Comparison of ENCODE assay signal across 20 cellular contexts in the genomic region with DNA sequence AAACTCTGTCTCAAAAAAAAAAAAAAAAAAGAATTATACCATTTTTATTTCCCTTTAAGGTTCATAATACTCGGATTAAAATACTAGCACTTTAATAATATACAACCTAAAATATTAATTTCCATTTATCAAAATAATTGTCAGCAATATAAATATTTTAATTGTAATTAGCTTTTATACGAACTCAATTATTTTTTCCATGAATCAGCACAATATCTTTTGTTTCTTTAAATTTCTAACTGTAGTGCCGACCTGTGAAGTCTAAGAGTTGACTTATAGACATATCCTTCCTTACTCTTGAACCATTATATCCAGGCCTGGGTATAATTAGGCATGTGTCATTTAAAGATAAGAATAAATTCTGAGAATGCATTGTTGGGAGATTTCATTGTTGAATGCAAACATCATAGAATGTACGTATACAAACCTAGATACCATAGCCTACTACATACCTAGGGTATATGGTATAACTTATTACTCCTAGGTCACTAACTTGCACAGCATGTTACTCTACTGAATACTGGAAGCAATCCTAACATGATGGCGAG.
A peak's percentile ranks its signal among the peaks of the same experiment; 100 is the strongest.
DNase-seq lines count a peak whose midpoint lies in the region; ATAC-seq, FAIRE-seq and TF ChIP-seq lines count a peak whose summit lies in the region.
"Had no signal": no experiment of that assay in that cellular context is flagged by ENCODE, and none has a peak within 500 bp of the region (broad histone marks: within the 10 kb centered on the region; RNA-seq: fewer than 3 reads in every experiment).

No MANE protein-coding gene starts in this region.

- no peak for TF ChIP-seq EP300 in HepG2 (IDR thresholded peaks at IDR 0.05; ENCODE audit: low read depth in 2 of 2, low read length in 2 of 2)
- TF ChIP-seq EP300 in HepG2 (CRISPR knock-in tag; IDR thresholded peaks at IDR 0.05; ENCODE audit: borderline replicate concordance) = no peak
- no peak for TF ChIP-seq EP300 in GM12878 (IDR thresholded peaks at IDR 0.05; ENCODE audit: borderline replicate concordance in 1 of 2, control insufficient read depth in 1 of 2, low read depth in 2 of 2, low read length in 2 of 2)

- H3K79me2 ChIP-seq in HepG2 (ENCODE audit: insufficient read depth, low read length) (no peaks in the 10 kb centered on the region), GM12878 (ENCODE audit: control insufficient read depth, insufficient read depth, low read length) (no peaks in the 10 kb centered on the region)

- H3K4me1 ChIP-seq in HepG2 (ENCODE audit: insufficient read depth, low read length) (no peaks in the 10 kb centered on the region), right lobe of liver (no peaks in the 10 kb centered on the region), GM12878 (ENCODE audit: control insufficient read depth, insufficient read depth, low read length) (no peaks in the 10 kb centered on the region), left ventricle myocardium inferior (no peaks in the 10 kb centered on the region)
- H3K4me1 ChIP-seq: BLaER1 treated with 17β-estradiol and CSF1 and Interleukin-3, amounts not matched to agents 10 nM and 100 nM; Caco-2 had no signal

- in situ Hi-C loops in HepG2 (cut with HindIII; ENCODE audit: extremely low pct_ligation_motif_present, low pct_unique_long_range_greater_than_20kb) = no loop called here
- in situ Hi-C loops in GM12878 (cut with MboI) = no loop called here

- POLR2A ChIA-PET in HepG2 (lab: Yijun Ruan, JAX) = no interaction called here
- POLR2A ChIA-PET in GM12878 (lab: Charles Lee) = interaction anchor here (0.5 to 0.7 kb wide), 2 partner anchors 189 to 349 kb away, joined by 3 read pairs; no protein-coding TSS in a partner anchor

- BruUV-seq in HepG2 (replicated peaks; lab: Mats Ljungman, UMichigan) (no TSS peak), GM12878 (replicated peaks; lab: Mats Ljungman, UMichigan) (no TSS peak)

- no peaks in the 10 kb centered on the region for H3K27me3 ChIP-seq in HepG2 (ENCODE audit: control insufficient read depth in 1 of 2, insufficient read depth in 2 of 2, low read length in 2 of 2)
- H3K27me3 ChIP-seq in right lobe of liver = no peaks in the 10 kb centered on the region
- H3K27me3 ChIP-seq in GM12878 (replicated peaks in 1 of 2; ENCODE audit: control insufficient read depth in 2 of 2, insufficient read depth in 2 of 2, low read length in 1 of 2) = no peaks in the 10 kb centered on the region
- H3K27me3 ChIP-seq in left ventricle myocardium inferior (ENCODE audit: low read depth) = no peaks in the 10 kb centered on the region
- H3K27me3 ChIP-seq: BLaER1 treated with 17β-estradiol and CSF1 and Interleukin-3, amounts not matched to agents 10 nM and 100 nM had no signal

- H4K20me1 ChIP-seq in HepG2 (ENCODE audit: insufficient read depth, low read length) = no peaks in the 10 kb centered on the region
- H4K20me1 ChIP-seq in GM12878 (ENCODE audit: control insufficient read depth, insufficient read depth) = no peaks in the 10 kb centered on the region
- H4K20me1 ChIP-seq: BLaER1 treated with 17β-estradiol and CSF1 and Interleukin-3, amounts not matched to agents 10 nM and 100 nM had no signal

- FAIRE-seq in HepG2 (lab: Jason Lieb, UNC) (no peak), G401.6 (lab: Jason Lieb, UNC) (peak; percentile 49), GM12878 (lab: Jason Lieb, UNC) (no peak)
- FAIRE-seq: D721Med, GM12891, GM19239 had no signal

- H3K4me3 ChIP-seq in HepG2 (replicated peaks in 1 of 3; ENCODE audit: insufficient read depth in 1 of 3, low read depth in 2 of 3, low read length in 3 of 3) (no peak overlapping the region), right lobe of liver (no peak overlapping the region), GM12878 (no peak overlapping the region), left ventricle myocardium inferior (no peak overlapping the region)
- H3K4me3 ChIP-seq: BLaER1 treated with 17β-estradiol and CSF1 and Interleukin-3, amounts not matched to agents 10 nM and 100 nM had no signal

- no peak for ATAC-seq in HepG2
- ATAC-seq in right lobe of liver = no peak
- peak; percentile 23; the same call in 1 of the 3 replicates for ATAC-seq in GM12878
- no peak for ATAC-seq in HG03196 (IDR thresholded peaks at IDR 0.05; ENCODE audit: unreplicated experiment)
- ATAC-seq in HG03280 (IDR thresholded peaks at IDR 0.05; ENCODE audit: unreplicated experiment) = no peak
- ATAC-seq: CD8-positive, alpha-beta T cell had no signal

- TF ChIP-seq POLR2A in HepG2 (IDR thresholded peaks at IDR 0.05; ENCODE audit: insufficient read depth in 1 of 2, low read depth in 2 of 2, low read length in 2 of 2) = no peak
- TF ChIP-seq POLR2A in right lobe of liver (IDR thresholded peaks at IDR 0.05) = no peak
- no peak for TF ChIP-seq POLR2A in GM12878 (IDR thresholded peaks at IDR 0.05; ENCODE audit: low read depth, low read length)

- TF ChIP-seq CTCF in HepG2 (CRISPR knock-in tag; IDR thresholded peaks at IDR 0.05) (no peak), right lobe of liver (IDR thresholded peaks at IDR 0.05) (no peak), GM12878 (IDR thresholded peaks at IDR 0.05 in 2 of 3, conservative IDR thresholded peaks at IDR 0.05 in 1 of 3; ENCODE audit: control insufficient read depth in 2 of 3, extremely low read depth in 1 of 3, insufficient read depth in 1 of 3, low read depth in 3 of 3, low read length in 3 of 3) (no peak), left ventricle myocardium inferior (IDR thresholded peaks at IDR 0.05; ENCODE audit: borderline replicate concordance) (no peak)

- WGBS in HepG2 (ENCODE audit: low lambda C conversion rate) = 7% methylated on average over 5 of the region's 5 CpGs
- 34% methylated on average over 5 of the region's 5 CpGs for WGBS in right lobe of liver (ENCODE audit: insufficient coverage, low coverage, low lambda C conversion rate, missing lambda C conversion rate)
- WGBS in GM12878 (ENCODE audit: insufficient coverage, insufficient replicate concordance, low lambda C conversion rate, missing lambda C conversion rate) = under 1% methylated on average over 5 of the region's 5 CpGs

- RAD21 ChIA-PET in GM12878 (lab: Charles Lee; ENCODE audit: unreplicated experiment) = interaction anchor here (0.7 to 1.3 kb wide), 2 partner anchors 27 to 31 kb away, joined by 3 read pairs; no protein-coding TSS in a partner anchor

- intact Hi-C loops in HepG2 (cut with micrococcal nuclease; ENCODE audit: unreplicated experiment) (no loop called here), right lobe of liver (cut with DNase I) (no loop called here), GM12878 (cut with micrococcal nuclease; ENCODE audit: unreplicated experiment) (no loop called here), left ventricle myocardium inferior (cut with micrococcal nuclease) (no loop called here)

- H3K27ac ChIP-seq in HepG2 (ENCODE audit: extremely low read length, insufficient read depth, low read length) = no peak overlapping the region
- no peak overlapping the region for H3K27ac ChIP-seq in right lobe of liver
- no peak overlapping the region for H3K27ac ChIP-seq in GM12878 (ENCODE audit: control insufficient read depth, insufficient read depth)
- no peak overlapping the region for H3K27ac ChIP-seq in left ventricle myocardium inferior (replicated peaks)
- H3K27ac ChIP-seq: 22Rv1; BLaER1 treated with 17β-estradiol and CSF1 and Interleukin-3, amounts not matched to agents 10 nM and 100 nM; C4-2B had no signal

- CTCF ChIA-PET in HepG2 (lab: Yijun Ruan, JAX; ENCODE audit: low intra/inter-chr PET ratio, low total read pairs) = no interaction called here
- CTCF ChIA-PET in GM12878 (lab: Yijun Ruan, JAX) = no interaction called here

- SMC1A ChIA-PET in GM12878 (lab: Charles Lee; ENCODE audit: uncharacterized antibody, unreplicated experiment) = interaction anchor here (0.6 kb wide), 1 partner anchor 794 kb away, joined by 3 read pairs; no protein-coding TSS in a partner anchor

- H3K36me3 ChIP-seq in HepG2 (replicated peaks in 1 of 2; ENCODE audit: control insufficient read depth in 1 of 2, insufficient read depth in 2 of 2, low read length in 2 of 2) = no peaks in the 10 kb centered on the region
- no peaks in the 10 kb centered on the region for H3K36me3 ChIP-seq in right lobe of liver
- H3K36me3 ChIP-seq in GM12878 (ENCODE audit: control insufficient read depth in 2 of 2, insufficient read depth in 2 of 2, low read length in 1 of 2) = no peaks in the 10 kb centered on the region
- no peaks in the 10 kb centered on the region for H3K36me3 ChIP-seq in left ventricle myocardium inferior
- H3K36me3 ChIP-seq: BLaER1 treated with 17β-estradiol and CSF1 and Interleukin-3, amounts not matched to agents 10 nM and 100 nM had no signal

- no peak for TF ChIP-seq RAD21 in HepG2 (CRISPR knock-in tag; IDR thresholded peaks at IDR 0.05)
- TF ChIP-seq RAD21 in GM12878 (IDR thresholded peaks at IDR 0.05; ENCODE audit: insufficient read depth, low read depth, low read length) = no peak

- H3K9me3 ChIP-seq in HepG2 (ENCODE audit: low read length) (peaks cover 59% of the 10 kb centered on the region), right lobe of liver (no peaks in the 10 kb centered on the region), GM12878 (replicated peaks; ENCODE audit: control insufficient read depth, insufficient read depth, low read length) (no peaks in the 10 kb centered on the region), left ventricle myocardium inferior (replicated peaks) (no peaks in the 10 kb centered on the region)
- H3K9me3 ChIP-seq: BLaER1 treated with 17β-estradiol and CSF1 and Interleukin-3, amounts not matched to agents 10 nM and 100 nM; Caco-2 had no signal

- H2AFZ ChIP-seq in HepG2 (ENCODE audit: low read length) = no peak overlapping the region
- no peak overlapping the region for H2AFZ ChIP-seq in GM12878 (ENCODE audit: control insufficient read depth, low read depth, low read length)

- no peak overlapping the region for H3K4me2 ChIP-seq in HepG2 (ENCODE audit: low read depth, low read length)
- H3K4me2 ChIP-seq in GM12878 (ENCODE audit: control insufficient read depth, insufficient read depth) = no peak overlapping the region
- H3K4me2 ChIP-seq: BLaER1 treated with 17β-estradiol and CSF1 and Interleukin-3, amounts not matched to agents 10 nM and 100 nM had no signal

- DNase-seq in HepG2 (ENCODE audit: low spot score) (no peak), right lobe of liver (no peak), GM12878 (ENCODE audit: low read depth, low spot score) (no peak), left ventricle myocardium inferior (no peak)
- DNase-seq: AML-193; Caco-2; Calu3; CD4-positive, alpha-beta T cell; CD8-positive, alpha-beta T cell; DMS79 treated with DMSO at 0.1 percent for 48 hours; GDM1 had no signal

- H3K9ac ChIP-seq in HepG2 (ENCODE audit: insufficient read depth, low read depth, low read length) (no peak overlapping the region), GM12878 (ENCODE audit: control insufficient read depth, insufficient read depth, low read length) (no peak overlapping the region)
- H3K9ac ChIP-seq: BLaER1 treated with 17β-estradiol and CSF1 and Interleukin-3, amounts not matched to agents 10 nM and 100 nM had no signal

TF ChIP-seq in HepG2, 621 proteins besides CTCF, POLR2A, EP300 and RAD21 (continues in another document):
- TF ChIP-seq MAFF (IDR thresholded peaks at IDR 0.05; ENCODE audit: low read depth, low read length) = peak; percentile 40; the same call in 1 of the 2 replicates

TF ChIP-seq in GM12878, 131 proteins besides CTCF, POLR2A, EP300 and RAD21 (continues in another document):
- TF ChIP-seq RAD51 (IDR thresholded peaks at IDR 0.05) (no peak), NR2C2 (IDR thresholded peaks at IDR 0.05; ENCODE audit: borderline replicate concordance, control insufficient read depth, insufficient read length, low read depth) (no peak), BACH1 (IDR thresholded peaks at IDR 0.05; ENCODE audit: borderline replicate concordance) (no peak)
